Comparison of ENCODE assay signal across 25 cellular contexts in the genomic region with DNA sequence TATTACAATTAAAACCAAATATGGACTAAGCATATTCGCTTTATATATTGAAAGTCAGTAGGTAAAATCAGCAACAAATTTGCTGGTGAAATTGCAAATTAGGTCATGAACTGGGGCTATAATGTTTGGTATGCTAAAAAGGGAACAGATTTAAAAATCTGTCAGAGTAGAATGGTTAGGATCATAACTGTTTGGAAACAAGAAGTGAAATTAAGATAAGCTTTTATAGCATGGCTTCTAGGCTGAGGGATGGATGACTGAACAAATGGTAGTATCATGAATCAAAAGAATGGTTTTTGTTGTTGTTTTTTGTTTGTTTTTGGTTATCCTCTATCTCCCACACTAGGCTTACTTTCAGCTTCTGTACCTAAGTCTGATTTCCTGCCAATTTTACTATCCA.
A peak's percentile ranks its signal among the peaks of the same experiment; 100 is the strongest.
DNase-seq lines count a peak whose midpoint lies in the region; ATAC-seq and TF ChIP-seq lines count a peak whose summit lies in the region.
"Had no signal": no experiment of that assay in that cellular context is flagged by ENCODE, and none has a peak within 500 bp of the region (broad histone marks: within the 10 kb centered on the region; RNA-seq: fewer than 3 reads in every experiment).

No MANE protein-coding gene starts in this region.

- H3K36me3 ChIP-seq in OCI-LY7 (ENCODE audit: insufficient read depth, low read length), result peaks cover 8% of the 10 kb centered on the region
- H3K36me3 ChIP-seq: neutrophil, Peyer's patch, right atrium auricular region had no signal

- no peaks in the 10 kb centered on the region for H4K20me1 ChIP-seq in OCI-LY7 (ENCODE audit: insufficient read depth, low read length)

- no peaks in the 10 kb centered on the region for H3K9me2 ChIP-seq in OCI-LY7 (ENCODE audit: insufficient read depth, low read length)

- intact Hi-C loops in OCI-LY7 (cut with micrococcal nuclease; ENCODE audit: unreplicated experiment), result loop anchor here (2.0 to 10.0 kb wide), 5 partner anchors 172 to 1091 kb away; partner anchors contain the start of gene PCDH9

- H3K27ac ChIP-seq in 22Rv1 (peak overlapping the region; percentile 51), OCI-LY7 (ENCODE audit: low read depth, low read length, poor library complexity, severe bottlenecking) (peak overlapping the region; percentile 96)
- H3K27ac ChIP-seq: A549, neutrophil, Peyer's patch, right atrium auricular region, SK-N-MC had no signal

- peak overlapping the region; percentile 85 for H2AFZ ChIP-seq in OCI-LY7 (ENCODE audit: low read length)

- H3K4me3 ChIP-seq in OCI-LY7 (ENCODE audit: low read depth, low read length, poor library complexity, severe bottlenecking), result peak overlapping the region; percentile 32
- H3K4me3 ChIP-seq: A549, Peyer's patch, right atrium auricular region, SK-N-MC had no signal

- DNase-seq in OCI-LY7 (ENCODE audit: low spot score) (peak; percentile 55), cerebellum (ENCODE audit: low spot score) (no peak), putamen (ENCODE audit: low spot score) (no peak)
- no peak for DNase-seq in activated CD4-positive, CD25-positive, alpha-beta regulatory T cell (lab: John Stamatoyannopoulos, UW)
- DNase-seq: activated CD4-positive, alpha-beta T cell treated with anti-CD3 and anti-CD28 coated beads for 4 hours; activated CD8-positive, alpha-beta memory T cell treated with anti-CD3 and anti-CD28 coated beads, Interleukin-2, amount 50 U/mL, for 48 hours; activated gamma-delta T cell treated with Interleukin-2 at 50 U/mL for 16 hours; aorta; cerebellar nuclear complex; endodermal cell; kidney glomerular epithelial cell; NCI-H1092; NCI-H526; Peyer's patch; stimulated activated CD4-positive, alpha-beta T cell treated with anti-CD3 and anti-CD28 coated beads, Interleukin-15, amount 100 ng/mL, for 24 hours; T-helper 9 cell; trophoblast cell had no signal

- peaks cover 19% of the 10 kb centered on the region for H3K9me3 ChIP-seq in OCI-LY7 (ENCODE audit: low read length)
- H3K9me3 ChIP-seq: A549, neutrophil had no signal

- no peaks in the 10 kb centered on the region for H3K79me2 ChIP-seq in OCI-LY7 (ENCODE audit: insufficient read depth, low read depth, low read length)

- TF ChIP-seq CTCF in 22Rv1 (IDR thresholded peaks at IDR 0.05) (no peak), OCI-LY7 (conservative IDR thresholded peaks at IDR 0.05; ENCODE audit: low read length) (no peak)

- H3K4me2 ChIP-seq in OCI-LY7 (ENCODE audit: low read length), result peak overlapping the region; percentile 65
- H3K4me2 ChIP-seq: A549 had no signal

- POLR2A ChIA-PET in OCI-LY7 (lab: Charles Lee), result interaction anchor here (0.7 to 1.5 kb wide), 8 partner anchors 9 to 746 kb away, joined by 3 to 5 read pairs (median 3); no protein-coding TSS in a partner anchor

- BruUV-seq in OCI-LY7 (replicated peaks; lab: Mats Ljungman, UMichigan), result no TSS peak

- CTCF ChIA-PET in OCI-LY7 (lab: Charles Lee; ENCODE audit: unreplicated experiment), result no interaction called here

- peaks cover 45% of the 10 kb centered on the region for H3K4me1 ChIP-seq in OCI-LY7 (ENCODE audit: insufficient read depth, low read length, poor library complexity, severe bottlenecking)
- H3K4me1 ChIP-seq: A549, Peyer's patch, right atrium auricular region had no signal

- peak; percentile 21 for ATAC-seq in GM19372 (IDR thresholded peaks at IDR 0.05; ENCODE audit: low read depth, unreplicated experiment)
- ATAC-seq in HG03135 (IDR thresholded peaks at IDR 0.05; ENCODE audit: unreplicated experiment), result peak; percentile 25
- no peak for ATAC-seq in GM18907 (IDR thresholded peaks at IDR 0.05; ENCODE audit: unreplicated experiment)
- ATAC-seq: A549 had no signal
